In genomic region chr14:61477845-61478438, GRCh38 we compare ENCODE assay signal across 9 cellular contexts.
DNase-seq lines count a peak whose midpoint lies in the region; ATAC-seq and TF ChIP-seq lines count a peak whose summit lies in the region.
"Had no signal": no experiment of that assay in that cellular context is flagged by ENCODE, and none has a peak within 500 bp of the region (broad histone marks: within the 10 kb centered on the region; RNA-seq: fewer than 3 reads in every experiment).

No MANE protein-coding gene starts in this region.

- ATAC-seq in GM19467 (IDR thresholded peaks at IDR 0.05; ENCODE audit: unreplicated experiment) (no peak), HG02970 (IDR thresholded peaks at IDR 0.05; ENCODE audit: low FRiP score, unreplicated experiment) (no peak), HG03521 (IDR thresholded peaks at IDR 0.05; ENCODE audit: unreplicated experiment) (no peak)
- ATAC-seq: K562 had no signal

- H3K9me3 ChIP-seq in muscle layer of duodenum (ENCODE audit: control insufficient read depth in 1 of 2, low read length in 2 of 2) = no peaks in the 10 kb centered on the region

- peaks cover 0 to 4% of the 10 kb centered on the region in 2 donors for H3K36me3 ChIP-seq in muscle layer of duodenum (ENCODE audit: control insufficient read depth in 1 of 2, insufficient read depth in 2 of 2, low read length in 2 of 2)

- TF ChIP-seq CTCF in GM12875 (IDR thresholded peaks at IDR 0.05; ENCODE audit: borderline replicate concordance, insufficient read depth, low read depth, low read length) (0 out of 2 replicates have a peak, but pooled peaks have one; percentile 14), choroid plexus epithelial cell (conservative IDR thresholded peaks at IDR 0.05; ENCODE audit: low read depth, low read length) (peak; percentile 40)

- H3K27me3 ChIP-seq in muscle layer of duodenum (ENCODE audit: low read depth, low read length) = no peaks in the 10 kb centered on the region

- H3K4me3 ChIP-seq in GM12875 (ENCODE audit: low read depth, low read length) (no peak overlapping the region), choroid plexus epithelial cell (ENCODE audit: low read depth, low read length) (peak overlapping the region; percentile 24), muscle layer of duodenum (ENCODE audit: low read depth in 1 of 2, low read length in 2 of 2) (peak overlapping the region in 1 of 2 donors; percentile 1)
- H3K4me3 ChIP-seq: K562 had no signal

- DNase-seq in NCI-H460 (ENCODE audit: extremely low read depth, low read depth) (peak; percentile 74), choroid plexus epithelial cell (ENCODE audit: low read depth) (peak; percentile 85), DMS53 (lab: John Stamatoyannopoulos, UW) (no peak)

- H3K27ac ChIP-seq in muscle layer of duodenum (ENCODE audit: low read length) = peak overlapping the region; percentile 93

- H3K4me1 ChIP-seq in muscle layer of duodenum (ENCODE audit: control insufficient read depth in 1 of 2, insufficient read depth in 2 of 2, low read length in 2 of 2) = peaks cover 0 to 16% of the 10 kb centered on the region in 2 donors
